8 cellular contexts compared by ENCODE assay signal in the genomic region with DNA sequence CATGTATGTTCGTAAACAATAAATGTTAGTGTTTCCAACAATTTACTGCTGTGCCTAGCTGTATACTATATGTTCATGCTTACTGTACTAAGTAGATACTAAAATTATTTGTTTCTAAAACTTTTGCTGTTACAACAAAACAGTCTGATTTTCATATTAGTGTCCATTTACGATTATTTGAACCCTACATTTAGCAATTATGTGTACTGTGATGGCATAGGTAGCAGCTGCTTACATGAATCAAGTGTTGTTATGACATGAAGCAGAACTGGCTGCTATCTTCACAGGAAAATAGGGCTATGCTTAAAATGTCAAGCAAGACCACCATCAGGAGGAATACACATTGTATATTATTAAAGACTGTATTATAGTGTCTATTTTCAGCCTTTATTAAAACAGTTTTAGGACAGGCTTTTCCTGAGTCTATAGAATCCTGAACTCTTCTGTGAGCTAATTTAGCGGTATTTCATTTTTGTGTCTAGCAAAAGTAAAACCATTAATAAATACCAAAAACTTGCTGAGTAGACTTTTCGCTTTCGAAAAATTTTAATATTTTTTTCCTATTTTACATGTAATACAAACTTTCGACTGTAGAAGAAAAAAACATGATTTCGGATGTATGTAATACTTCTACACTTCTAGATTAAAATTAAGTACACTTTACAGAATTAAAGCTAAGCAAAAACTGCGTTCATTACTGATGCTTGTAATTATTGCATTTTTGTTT. TPM values are rescaled to one million over a fixed set of nuclear protein-coding genes. Genes with fewer than 3 reads are reported as not detected.
DNase-seq lines count a peak whose midpoint lies in the region; ATAC-seq and TF ChIP-seq lines count a peak whose summit lies in the region.

No MANE protein-coding gene starts in this region.

- TF ChIP-seq CTCF in esophagus squamous epithelium (IDR thresholded peaks at IDR 0.05) (peak in 1 of 6 experiments; percentile 7), gastrocnemius medialis (IDR thresholded peaks at IDR 0.05 in 4 of 5, conservative IDR thresholded peaks at IDR 0.05 in 1 of 5) (peak in 1 of 5 experiments; percentile 20)

- in situ Hi-C loops in GM23248 (cut with MboI) (no loop called here), gastrocnemius medialis (cut with MboI; ENCODE audit: low sequenced_read_pairs in 4 of 4) (loop anchor here in 2 of 4 donors (10.0 to 25.0 kb wide), 2 partner anchors 98 to 256 kb away; a partner anchor contains a TSS), G401 (cut with HindIII; ENCODE audit: low sequenced_read_pairs) (no loop called here)

- H4K20me1 ChIP-seq in GM23248 (ENCODE audit: insufficient read depth), result no peaks in the 10 kb centered on the region

- TF ChIP-seq POLR2A in esophagus squamous epithelium (IDR thresholded peaks at IDR 0.05) (no peak), gastrocnemius medialis (IDR thresholded peaks at IDR 0.05) (no peak)

- H3K4me1 ChIP-seq in GM23248 (ENCODE audit: insufficient read depth) (0 out of 2 replicates have a peak, but pooled peaks cover 4% of the 10 kb centered on the region), esophagus squamous epithelium (peaks cover 5 to 39% (median 6%) of the 10 kb centered on the region in 3 donors), gastrocnemius medialis (peaks cover 5 to 12% of the 10 kb centered on the region in 2 donors)

- H3K27me3 ChIP-seq in GM23248 (replicated peaks; ENCODE audit: insufficient read depth) (no peaks in the 10 kb centered on the region), esophagus squamous epithelium (no peaks in the 10 kb centered on the region), gastrocnemius medialis (no peaks in the 10 kb centered on the region)

- H3F3A ChIP-seq in GM23248 (ENCODE audit: insufficient read depth), result peaks cover 8% of the 10 kb centered on the region

- peak overlapping the region; percentile 76 for H3K4me2 ChIP-seq in GM23248 (ENCODE audit: unreplicated experiment)

- peak overlapping the region; percentile 82 for H3K4me3 ChIP-seq in GM23248
- H3K4me3 ChIP-seq in esophagus squamous epithelium, result peak overlapping the region; percentile 45 to 87 (median 62)
- H3K4me3 ChIP-seq in gastrocnemius medialis, result peak overlapping the region; percentile 55 to 88 (median 78)

- H3K9ac ChIP-seq in GM23248, result peak overlapping the region; percentile 89

- H3K36me3 ChIP-seq in GM23248 (ENCODE audit: low read depth), result no peaks in the 10 kb centered on the region; the same call in 1 of the 2 replicates
- no peaks in the 10 kb centered on the region for H3K36me3 ChIP-seq in esophagus squamous epithelium
- H3K36me3 ChIP-seq in gastrocnemius medialis, result no peaks in the 10 kb centered on the region

- peak overlapping the region; percentile 88 for H2AFZ ChIP-seq in GM23248

- H3K27ac ChIP-seq in GM23248 (peak overlapping the region; percentile 92), esophagus squamous epithelium (peak overlapping the region; percentile 86 to 98 (median 93)), gastrocnemius medialis (peak overlapping the region; percentile 90 to 97 (median 92))

- ATAC-seq in gastrocnemius medialis (no peak), HG03108 (IDR thresholded peaks at IDR 0.05; ENCODE audit: unreplicated experiment) (no peak)

- no peak for DNase-seq in GM23248
- DNase-seq in RKO (ENCODE audit: low spot score), result peak; percentile 29
- no peak for DNase-seq in esophagus squamous epithelium (lab: John Stamatoyannopoulos, UW)
- DNase-seq in gastrocnemius medialis, result no peak
- DNase-seq in G401 (ENCODE audit: low spot score), result no peak
- DNase-seq in activated CD4-positive, alpha-beta T cell treated with anti-CD3 and anti-CD28 coated beads for 4 hours, result no peak
- no peak for DNase-seq in GM19240 (ENCODE audit: insufficient read length, low spot score)

- H3K9me3 ChIP-seq in GM23248 (ENCODE audit: low read depth), result no peaks in the 10 kb centered on the region
- no peaks in the 10 kb centered on the region for H3K9me3 ChIP-seq in esophagus squamous epithelium
- H3K9me3 ChIP-seq in gastrocnemius medialis, result no peaks in the 10 kb centered on the region

- WGBS in GM23248 (ENCODE audit: low coverage in 1 of 2, low lambda C conversion rate in 2 of 2, missing lambda C conversion rate in 2 of 2), 2 experiments, result 57 to 58% methylated on average over 8 of the region's 8 CpGs
- WGBS in esophagus squamous epithelium, 2 donors, result 62% methylated on average over 8 of the region's 8 CpGs

- H3K9me2 ChIP-seq in GM23248 (ENCODE audit: insufficient read depth), result no peaks in the 10 kb centered on the region

- H3K79me2 ChIP-seq in GM23248 (ENCODE audit: insufficient read depth), result peaks cover 37% of the 10 kb centered on the region

- intact Hi-C loops in esophagus squamous epithelium (cut with DNase I), result no loop called here
- intact Hi-C loops in gastrocnemius medialis (cut with DNase I; ENCODE audit: low total_unique reads), result loop anchor here (1.0 to 5.0 kb wide), 7 partner anchors 86 to 859 kb away; a partner anchor contains a TSS

RNA-seq across cellular contexts. Expression of a gene that starts 1.1 kb away (rescaled TPM):
- total RNA-seq in GM23248 (2014; rRNA removed; shearing (Covaris generic)), result 5.9 and 6.9 TPM in 2 replicates
- 7.0 and 8.5 TPM in 2 replicates for polyA plus RNA-seq in GM23248 (2016; fragmentation: Nextera tagmentation; extraction: Ambion mirVana)
- total RNA-seq in esophagus squamous epithelium (1 to 10 TPM; 3.5 to 7.4 (median 5.8) TPM), gastrocnemius medialis (1 to 10 TPM; 3.5 to 6.2 (median 5.1) TPM)
- 7.9 and 14.7 TPM in 2 replicates for total RNA-seq in G401 (2014; rRNA removed; shearing (Covaris generic))
